ENCODE assay signal across 29 cellular contexts in the genomic region with DNA sequence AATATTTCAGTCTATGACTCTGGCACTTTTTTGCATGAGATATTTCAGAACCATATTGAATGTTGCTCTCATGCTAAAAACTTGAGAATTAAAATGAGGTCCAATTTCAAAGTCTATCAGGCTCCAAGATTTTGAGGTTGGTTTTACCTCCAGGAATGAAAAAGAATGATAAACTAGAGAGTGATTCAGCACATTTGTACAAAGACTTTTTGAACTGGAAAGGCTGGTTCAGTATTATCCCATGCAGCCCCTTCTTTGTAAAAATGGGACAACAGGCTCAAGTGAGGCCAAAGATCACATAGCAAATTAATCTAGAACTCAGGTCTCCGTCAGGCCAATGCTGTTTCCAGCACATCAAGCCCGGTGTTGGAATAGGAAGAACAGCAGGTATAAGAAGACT.
"Had no signal": no experiment of that assay in that cellular context is flagged by ENCODE, and none has a peak within 500 bp of the region (broad histone marks: within the 10 kb centered on the region; RNA-seq: fewer than 3 reads in every experiment).

No MANE protein-coding gene starts in this region.

- H3K27ac Mint-ChIP-seq: activated CD8-positive, alpha-beta T cell treated with anti-CD3 and anti-CD28 coated beads for 36 hours; activated naive CD8-positive, alpha-beta T cell; activated T-helper 17 cell treated with anti-CD3 and anti-CD28 coated beads, Interleukin-2, amount 50 U/mL, for 72 hours; WTC11 had no signal

- H3K27ac ChIP-seq: body of pancreas, colonic mucosa, epithelial cell of prostate, esophagus squamous epithelium had no signal

- H3K9me3 ChIP-seq: colonic mucosa had no signal

- H3K27me3 ChIP-seq: body of pancreas, colonic mucosa had no signal

- H3K4me1 Mint-ChIP-seq: activated T-helper 17 cell treated with anti-CD3 and anti-CD28 coated beads, Interleukin-2, amount 50 U/mL, for 72 hours had no signal

- H3K4me3 ChIP-seq: body of pancreas, colonic mucosa, esophagus squamous epithelium had no signal

- DNase-seq: activated CD4-positive, alpha-beta T cell treated with anti-CD3 and anti-CD28 coated beads for 48 hours; activated CD4-positive, alpha-beta T cell treated with anti-CD3 and anti-CD28 coated beads, Interleukin-2, amount 50 U/mL, for 1 hour; activated CD4-positive, alpha-beta T cell treated with anti-CD3 and anti-CD28 coated beads, Interleukin-2, amount 50 U/mL, for 48 hours; activated CD8-positive, alpha-beta memory T cell treated with anti-CD3 and anti-CD28 coated beads for 24 hours; activated CD8-positive, alpha-beta T cell treated with anti-CD3 and anti-CD28 coated beads for 36 hours; activated effector memory CD4-positive, alpha-beta T cell treated with Interleukin-2 at 50 U/mL for 16 hours; activated gamma-delta T cell treated with Interleukin-2 at 50 U/mL for 16 hours; activated naive CD4-positive, alpha-beta T cell treated with anti-CD3 and anti-CD28 coated beads, Interleukin-2, amount 50 U/mL, for 16 hours; activated naive CD4-positive, alpha-beta T cell treated with Interleukin-2 at 50 U/mL for 16 hours; activated T-cell treated with anti-CD3 and anti-CD28 coated beads, Interleukin-2, amount 50 U/mL, for 4 hours; amniotic stem cell; anterior cingulate cortex; body of pancreas; central memory CD4-positive, alpha-beta T cell; cerebellar nuclear complex; colonic mucosa; effector CD8-positive, alpha-beta T cell; esophagus squamous epithelium; foreskin fibroblast; head of caudate nucleus; T-helper 2 cell had no signal

- H3K4me1 ChIP-seq: body of pancreas, colonic mucosa, esophagus squamous epithelium had no signal

- FAIRE-seq: astrocyte, endometrium, endothelial cell of umbilical vein, frontal cortex had no signal

- H3K36me3 Mint-ChIP-seq: activated naive CD8-positive, alpha-beta T cell had no signal

- H3K4me3 Mint-ChIP-seq: activated CD8-positive, alpha-beta T cell treated with anti-CD3 and anti-CD28 coated beads for 36 hours; activated naive CD8-positive, alpha-beta T cell; activated T-cell treated with anti-CD3 and anti-CD28 coated beads, Interleukin-2, amount 50 U/mL, for 4 hours; activated T-helper 17 cell treated with anti-CD3 and anti-CD28 coated beads, Interleukin-2, amount 50 U/mL, for 72 hours; WTC11 had no signal

- H3K36me3 ChIP-seq: colonic mucosa, esophagus squamous epithelium had no signal

- ATAC-seq: activated CD8-positive, alpha-beta T cell treated with anti-CD3 and anti-CD28 coated beads for 36 hours; activated T-cell treated with anti-CD3 and anti-CD28 coated beads, Interleukin-2, amount 50 U/mL, for 4 hours; activated T-helper 17 cell treated with anti-CD3 and anti-CD28 coated beads, Interleukin-2, amount 50 U/mL, for 72 hours; body of pancreas; WTC11 had no signal

- H3K9me3 Mint-ChIP-seq: activated T-helper 17 cell treated with anti-CD3 and anti-CD28 coated beads, Interleukin-2, amount 50 U/mL, for 72 hours had no signal
